In genomic region chr14:22463763-22464173, GRCh38 we compare ENCODE assay signal across 1 cellular context.
A peak's percentile ranks its signal among the peaks of the same experiment; 100 is the strongest.
TF ChIP-seq lines count a peak whose summit lies in the region.

No MANE protein-coding gene starts in this region.

TF ChIP-seq in HepG2, 621 proteins besides CTCF, POLR2A, EP300 and RAD21 (continued from another document and continues in another):
- TF ChIP-seq ZNF318 (CRISPR knock-in tag; IDR thresholded peaks at IDR 0.05) (no peak), CEBPG (CRISPR knock-in tag; IDR thresholded peaks at IDR 0.05) (no peak), ZNF891 (CRISPR knock-in tag; IDR thresholded peaks at IDR 0.05) (no peak), ETV5 (CRISPR knock-in tag; IDR thresholded peaks at IDR 0.05; ENCODE audit: borderline replicate concordance) (no peak), ZNF331 (CRISPR knock-in tag; IDR thresholded peaks at IDR 0.05) (peak; percentile 97), ZNF354B (CRISPR knock-in tag; IDR thresholded peaks at IDR 0.05) (no peak), IRF1 (CRISPR knock-in tag; IDR thresholded peaks at IDR 0.05; ENCODE audit: low read depth) (no peak), ZNF34 (CRISPR knock-in tag; IDR thresholded peaks at IDR 0.05; ENCODE audit: borderline replicate concordance) (0 out of 2 replicates have a peak, but pooled peaks have one; percentile 43), ZNF558 (CRISPR knock-in tag; IDR thresholded peaks at IDR 0.05; ENCODE audit: borderline replicate concordance) (no peak), JUNB (CRISPR knock-in tag; IDR thresholded peaks at IDR 0.05; ENCODE audit: borderline replicate concordance) (no peak), TBX2 (CRISPR knock-in tag; IDR thresholded peaks at IDR 0.05; ENCODE audit: borderline replicate concordance) (no peak), EHMT2 (IDR thresholded peaks at IDR 0.05; ENCODE audit: borderline replicate concordance, low read depth, low read length) (peak; percentile 86; the same call in 1 of the 2 replicates), SIX4 (CRISPR knock-in tag; IDR thresholded peaks at IDR 0.05) (peak; percentile 97), ZNF280B (CRISPR knock-in tag; IDR thresholded peaks at IDR 0.05; ENCODE audit: borderline replicate concordance) (0 out of 2 replicates have a peak, but pooled peaks have one; percentile 27), ZNF281 (CRISPR knock-in tag; IDR thresholded peaks at IDR 0.05; ENCODE audit: borderline replicate concordance) (no peak), GZF1 (CRISPR knock-in tag; IDR thresholded peaks at IDR 0.05) (no peak), TSC22D2 (CRISPR knock-in tag; IDR thresholded peaks at IDR 0.05; ENCODE audit: borderline replicate concordance) (no peak), HOXA3 (CRISPR knock-in tag; IDR thresholded peaks at IDR 0.05) (no peak), ZNF333 (CRISPR knock-in tag; IDR thresholded peaks at IDR 0.05; ENCODE audit: borderline replicate concordance) (no peak), ATF6 (CRISPR knock-in tag; conservative IDR thresholded peaks at IDR 0.05) (no peak), CCDC6 (CRISPR knock-in tag; IDR thresholded peaks at IDR 0.05) (no peak), PAXIP1 (CRISPR knock-in tag; conservative IDR thresholded peaks at IDR 0.05) (peak; percentile 72; the same call in 1 of the 2 replicates), ZMYM4 (CRISPR knock-in tag; IDR thresholded peaks at IDR 0.05) (no peak), FOXA3 (CRISPR knock-in tag; IDR thresholded peaks at IDR 0.05) (no peak), ZNF615 (CRISPR knock-in tag; IDR thresholded peaks at IDR 0.05; ENCODE audit: borderline replicate concordance) (no peak), NFYC (CRISPR knock-in tag; IDR thresholded peaks at IDR 0.05) (no peak), BORCS8-MEF2B (CRISPR knock-in tag; IDR thresholded peaks at IDR 0.05) (no peak), FOXP1 (IDR thresholded peaks at IDR 0.05) (no peak), FOXP1 (CRISPR knock-in tag; IDR thresholded peaks at IDR 0.05) (0 out of 2 replicates have a peak, but pooled peaks have one; percentile 20), RFX1 (IDR thresholded peaks at IDR 0.05) (no peak), CREB1 (IDR thresholded peaks at IDR 0.05) (no peak), CREB1 (CRISPR knock-in tag; IDR thresholded peaks at IDR 0.05) (no peak), ZNF17 (CRISPR knock-in tag; IDR thresholded peaks at IDR 0.05) (no peak), ZNF335 (CRISPR knock-in tag; IDR thresholded peaks at IDR 0.05) (no peak), ZFP36 (IDR thresholded peaks at IDR 0.05; ENCODE audit: borderline replicate concordance, low read depth, low read length, partially characterized antibody) (no peak), ZNF263 (CRISPR knock-in tag; IDR thresholded peaks at IDR 0.05) (no peak), ZNF431 (CRISPR knock-in tag; IDR thresholded peaks at IDR 0.05; ENCODE audit: borderline replicate concordance, low read depth) (no peak), ZBTB33 (CRISPR knock-in tag; IDR thresholded peaks at IDR 0.05) (no peak), ZNF570 (CRISPR knock-in tag; IDR thresholded peaks at IDR 0.05; ENCODE audit: borderline replicate concordance) (no peak), ZNF740 (CRISPR knock-in tag; IDR thresholded peaks at IDR 0.05) (no peak), PLRG1 (conservative IDR thresholded peaks at IDR 0.05) (no peak), ZFAT (CRISPR knock-in tag; conservative IDR thresholded peaks at IDR 0.05) (no peak), ZFP90 (CRISPR knock-in tag; IDR thresholded peaks at IDR 0.05; ENCODE audit: borderline replicate concordance) (no peak), ZNF296 (CRISPR knock-in tag; conservative IDR thresholded peaks at IDR 0.05) (no peak), ZNF589 (CRISPR knock-in tag; conservative IDR thresholded peaks at IDR 0.05) (no peak)
